In genomic region chr13:49936943-49937273, GRCh38 we compare ENCODE assay signal across 1 cellular context.
TF ChIP-seq lines count a peak whose summit lies in the region.

No MANE protein-coding gene starts in this region.

TF ChIP-seq in K562, 482 proteins besides CTCF, POLR2A, EP300 and RAD21 (continued from another document):
- TF ChIP-seq MGA (IDR thresholded peaks at IDR 0.05), result peak; percentile 27; the same call in 1 of the 2 replicates
TF ChIP-seq in K562: peak in this region for 3.
